In the genomic region with DNA sequence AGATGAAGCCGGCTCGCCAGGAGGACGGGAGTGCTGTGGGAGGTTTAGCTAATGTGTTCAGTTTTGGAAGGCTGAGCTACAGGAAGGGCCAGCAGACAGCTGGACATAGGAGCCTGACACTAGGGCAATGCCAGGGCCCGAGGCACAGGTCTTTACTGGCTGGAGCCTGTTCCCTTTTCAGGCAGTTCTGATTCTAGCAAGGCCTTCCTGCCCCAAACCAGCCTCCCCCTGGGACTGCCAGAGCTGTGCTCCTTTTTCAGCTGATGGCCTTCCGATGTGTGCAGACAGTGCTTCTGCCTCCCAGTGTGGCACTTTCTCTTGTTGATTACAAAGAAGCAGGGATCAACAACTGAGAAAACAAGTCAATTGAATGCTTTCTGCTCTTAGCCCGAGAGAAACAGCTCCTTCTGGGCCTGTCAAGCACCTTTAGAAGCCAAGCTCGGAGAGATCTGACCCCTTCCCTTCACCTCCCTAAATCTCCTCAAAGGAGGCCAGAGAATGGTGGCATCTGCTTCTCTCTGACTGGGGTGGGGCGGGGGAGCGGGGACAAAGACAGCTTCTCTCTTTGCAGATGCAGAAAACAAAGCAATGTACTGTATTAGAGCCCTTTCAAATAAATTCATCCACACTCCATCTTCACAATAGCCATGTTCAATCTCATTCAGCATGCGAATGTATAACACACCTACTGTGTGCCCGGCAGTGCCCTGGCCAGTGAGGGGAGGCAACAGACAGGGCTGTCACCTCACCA, we compare ENCODE assay signal across 28 cellular contexts.
DNase-seq lines count a peak whose midpoint lies in the region; ATAC-seq and TF ChIP-seq lines count a peak whose summit lies in the region.
"Had no signal": no experiment of that assay in that cellular context is flagged by ENCODE, and none has a peak within 500 bp of the region (broad histone marks: within the 10 kb centered on the region; RNA-seq: fewer than 3 reads in every experiment).

No MANE protein-coding gene starts in this region.

- ATAC-seq in activated T-cell treated with anti-CD3 and anti-CD28 coated beads, Interleukin-2, amount 50 U/mL, for 72 hours (replicated peaks in 1 of 2), result no peak
- ATAC-seq: gastroesophageal sphincter; left lobe of liver; Panc1; stimulated activated naive B cell treated with anti-CD40 and anti-IgM and Interleukin-4, amounts not matched to agents 10 μg/mL and 1 μg/mL and 100 μg/mL, for 72 hours had no signal

- no peak for TF ChIP-seq CTCF in OCI-LY1 (IDR thresholded peaks at IDR 0.05; ENCODE audit: low read length)

- no peaks in the 10 kb centered on the region for H3K36me3 Mint-ChIP-seq in activated T-cell treated with anti-CD3 and anti-CD28 coated beads, Interleukin-2, amount 50 U/mL, for 72 hours (ENCODE audit: insufficient read depth in 2 of 2)
- H3K36me3 Mint-ChIP-seq: stimulated activated naive B cell treated with anti-CD40 and anti-IgM and Interleukin-4, amounts not matched to agents 10 μg/mL and 1 μg/mL and 100 μg/mL, for 72 hours had no signal

- no peaks in the 10 kb centered on the region for H3K9me3 Mint-ChIP-seq in activated T-cell treated with anti-CD3 and anti-CD28 coated beads, Interleukin-2, amount 50 U/mL, for 72 hours
- H3K9me3 Mint-ChIP-seq: activated CD4-positive, alpha-beta memory T cell treated with anti-CD3 and anti-CD28 coated beads, Interleukin-2, amount 10 ng/mL, durations not matched to agents 7 days and 5 days; memory B cell; stimulated activated naive B cell treated with anti-CD40 and anti-IgM and Interleukin-4, amounts not matched to agents 10 μg/mL and 1 μg/mL and 100 μg/mL, for 72 hours had no signal

- H3K4me1 ChIP-seq in OCI-LY1 (ENCODE audit: insufficient read depth, low read length, severe bottlenecking), result peaks cover 74% of the 10 kb centered on the region

- H3K79me2 ChIP-seq in OCI-LY1 (ENCODE audit: insufficient read depth, low read length), result no peaks in the 10 kb centered on the region

- H3K27me3 ChIP-seq in OCI-LY1 (ENCODE audit: insufficient read depth, low read length), result no peaks in the 10 kb centered on the region
- H3K27me3 ChIP-seq: gastroesophageal sphincter had no signal

- no peak overlapping the region; the same call in 1 of the 2 replicates for H3K9ac ChIP-seq in OCI-LY1 (ENCODE audit: low read length)

- H2AFZ ChIP-seq in OCI-LY1 (ENCODE audit: low read length), result no peak overlapping the region

- H3K4me1 Mint-ChIP-seq in activated T-cell treated with anti-CD3 and anti-CD28 coated beads, Interleukin-2, amount 50 U/mL, for 72 hours (ENCODE audit: low read depth), result peaks cover 33% of the 10 kb centered on the region

- H3K4me3 Mint-ChIP-seq in activated T-cell treated with anti-CD3 and anti-CD28 coated beads, Interleukin-2, amount 50 U/mL, for 72 hours, result no peak overlapping the region
- H3K4me3 Mint-ChIP-seq: activated CD4-positive, alpha-beta memory T cell treated with anti-CD3 and anti-CD28 coated beads, Interleukin-2, amount 10 ng/mL, durations not matched to agents 7 days and 5 days; memory B cell; stimulated activated naive B cell treated with anti-CD40 and anti-IgM and Interleukin-4, amounts not matched to agents 10 μg/mL and 1 μg/mL and 100 μg/mL, for 72 hours had no signal

- H4K20me1 ChIP-seq in OCI-LY1 (ENCODE audit: insufficient read depth, low read length), result no peaks in the 10 kb centered on the region

- H3K36me3 ChIP-seq in OCI-LY1 (ENCODE audit: insufficient read depth, low read length), result no peaks in the 10 kb centered on the region
- H3K36me3 ChIP-seq: gastroesophageal sphincter, thoracic aorta had no signal

- H3K9me2 ChIP-seq in OCI-LY1 (ENCODE audit: low read depth, low read length), result no peaks in the 10 kb centered on the region

- H3F3A ChIP-seq in OCI-LY1 (ENCODE audit: insufficient read depth, low read length), result no peaks in the 10 kb centered on the region; the same call in 1 of the 2 replicates

- no peak overlapping the region for H3K4me3 ChIP-seq in OCI-LY1 (ENCODE audit: low read depth, low read length, poor library complexity, severe bottlenecking)
- H3K4me3 ChIP-seq: gastroesophageal sphincter, skin epidermis, thoracic aorta had no signal

- H3K27ac Mint-ChIP-seq in activated T-cell treated with anti-CD3 and anti-CD28 coated beads, Interleukin-2, amount 50 U/mL, for 72 hours, result no peak overlapping the region
- H3K27ac Mint-ChIP-seq: activated CD4-positive, alpha-beta memory T cell treated with anti-CD3 and anti-CD28 coated beads, Interleukin-2, amount 10 ng/mL, durations not matched to agents 7 days and 5 days; memory B cell; stimulated activated naive B cell treated with anti-CD40 and anti-IgM and Interleukin-4, amounts not matched to agents 10 μg/mL and 1 μg/mL and 100 μg/mL, for 72 hours had no signal

- H3K9me3 ChIP-seq in OCI-LY1 (ENCODE audit: low read length), result no peaks in the 10 kb centered on the region
- H3K9me3 ChIP-seq: gastroesophageal sphincter, thoracic aorta had no signal

- H3K27ac ChIP-seq in OCI-LY1 (ENCODE audit: low read depth, low read length, poor library complexity, severe bottlenecking) (peak overlapping the region; percentile 46), cingulate gyrus (ENCODE audit: low read depth, low read length) (peak overlapping the region; percentile 88)
- H3K27ac ChIP-seq: gastroesophageal sphincter, HL-60, skin epidermis, thoracic aorta had no signal

- H3K4me2 ChIP-seq in OCI-LY1 (ENCODE audit: low read length), result no peak overlapping the region; the same call in 1 of the 2 replicates

- no peaks in the 10 kb centered on the region for H3K27me3 Mint-ChIP-seq in activated T-cell treated with anti-CD3 and anti-CD28 coated beads, Interleukin-2, amount 50 U/mL, for 72 hours (ENCODE audit: low read depth)
- H3K27me3 Mint-ChIP-seq: activated CD4-positive, alpha-beta memory T cell treated with anti-CD3 and anti-CD28 coated beads, Interleukin-2, amount 10 ng/mL, durations not matched to agents 7 days and 5 days; memory B cell; stimulated activated naive B cell treated with anti-CD40 and anti-IgM and Interleukin-4, amounts not matched to agents 10 μg/mL and 1 μg/mL and 100 μg/mL, for 72 hours had no signal

- DNase-seq in middle frontal gyrus (ENCODE audit: extremely low spot score, low spot score) (peak; percentile 15), superior temporal gyrus (ENCODE audit: extremely low spot score) (peak; percentile 79), glomerular visceral epithelial cell (ENCODE audit: extremely low spot score) (no peak)
- DNase-seq in activated T-cell treated with anti-CD3 and anti-CD28 coated beads, Interleukin-2, amount 50 U/mL, for 72 hours, result no peak
- no peak for DNase-seq in activated effector memory CD4-positive, alpha-beta T cell treated with anti-CD3 and anti-CD28 coated beads, Interleukin-2, amount 50 U/mL, for 16 hours
- DNase-seq: activated CD4-positive, alpha-beta memory T cell treated with anti-CD3 and anti-CD28 coated beads, Interleukin-2, amount 10 ng/mL, durations not matched to agents 7 days and 5 days; activated CD8-positive, alpha-beta memory T cell treated with anti-CD3 and anti-CD28 coated beads, Interleukin-2, amount 50 U/mL, for 4 hours; activated naive CD4-positive, alpha-beta T cell treated with anti-CD3 and anti-CD28 coated beads, Interleukin-2, amount 50 U/mL, for 16 hours; amniotic stem cell; DMS79 treated with DMSO at 0.1 percent for 48 hours; effector CD4-positive, alpha-beta T cell; GDM1; HCEC 1CT; NCI-H1417; NCI-H2029 treated with DMSO at 0.1 percent for 48 hours; NCI-H2227 treated with DMSO at 0.1 percent for 48 hours; SHP77; stimulated activated naive B cell treated with anti-CD40 and anti-IgM and Interleukin-4, amounts not matched to agents 10 μg/mL and 1 μg/mL and 100 μg/mL, for 72 hours; T-helper 9 cell had no signal

Comparison
In these comparisons a context has a peak if more than half of its experiments do, and no peak if none do; other contexts are left out.
1. DNase-seq: peak in middle frontal gyrus (single experiment) and superior temporal gyrus (single experiment); none in activated T-cell treated with anti-CD3 and anti-CD28 coated beads, Interleukin-2, amount 50 U/mL, for 72 hours (0 of 2), activated effector memory CD4-positive, alpha-beta T cell treated with anti-CD3 and anti-CD28 coated beads, Interleukin-2, amount 50 U/mL, for 16 hours (single experiment) and glomerular visceral epithelial cell (single experiment).